8 cellular contexts compared by ENCODE assay signal in genomic region chr2:54052825-54053718, GRCh38.
A peak's percentile ranks its signal among the peaks of the same experiment; 100 is the strongest.
DNase-seq lines count a peak whose midpoint lies in the region; ATAC-seq and TF ChIP-seq lines count a peak whose summit lies in the region.

No MANE protein-coding gene starts in this region.

- H3K27me3 ChIP-seq in NT2/D1 (ENCODE audit: insufficient read depth, insufficient read length), result no peaks in the 10 kb centered on the region

- H3K36me3 ChIP-seq in NT2/D1 (ENCODE audit: insufficient read depth, insufficient read length, low read length), result no peaks in the 10 kb centered on the region

- H3K4me3 ChIP-seq in AG09309 (ENCODE audit: control insufficient read depth, low read depth, low read length), result no peak overlapping the region
- no peak overlapping the region for H3K4me3 ChIP-seq in NT2/D1 (ENCODE audit: insufficient read length, low read depth)
- H3K4me3 ChIP-seq in foreskin fibroblast (ENCODE audit: low read depth in 1 of 2, low read length in 2 of 2), result no peak overlapping the region

- intact Hi-C loops in left cardiac atrium (cut with DNase I), result no loop called here

- no peaks in the 10 kb centered on the region for H3K4me1 ChIP-seq in NT2/D1 (ENCODE audit: insufficient read depth, insufficient read length)

- H3K9ac ChIP-seq in NT2/D1 (ENCODE audit: insufficient read length, low read depth), result no peak overlapping the region

- TF ChIP-seq CTCF in AG09309 (IDR thresholded peaks at IDR 0.05; ENCODE audit: control insufficient read depth, insufficient read depth, low read depth, low read length, missing control alignments), result peak; percentile 35
- TF ChIP-seq CTCF in foreskin fibroblast (IDR thresholded peaks at IDR 0.05; ENCODE audit: low read depth, low read length), result peak; percentile 26

- no peak for DNase-seq in AG09309 (ENCODE audit: low read depth)
- DNase-seq in NT2/D1 (ENCODE audit: low read depth, low spot score), result peak; percentile 11
- peak in 1 of 2 donors; percentile 52 for DNase-seq in foreskin fibroblast
- DNase-seq in NCI-H2171 treated with DMSO at 0.1 percent for 48 hours (lab: John Stamatoyannopoulos, UW), result no peak
- no peak for DNase-seq in HuH-7.5 (ENCODE audit: low spot score)
- no peak for DNase-seq in left cardiac atrium

- ATAC-seq in GM19035 (IDR thresholded peaks at IDR 0.05; ENCODE audit: unreplicated experiment), result peak; percentile 7
- no peak for ATAC-seq in HG03108 (IDR thresholded peaks at IDR 0.05; ENCODE audit: unreplicated experiment)
- no peak for ATAC-seq in left cardiac atrium

- H3K9me3 ChIP-seq in NT2/D1 (ENCODE audit: insufficient read depth, low read length), result peaks cover 16% of the 10 kb centered on the region
